1 cellular context compared by ENCODE assay signal in the genomic region with DNA sequence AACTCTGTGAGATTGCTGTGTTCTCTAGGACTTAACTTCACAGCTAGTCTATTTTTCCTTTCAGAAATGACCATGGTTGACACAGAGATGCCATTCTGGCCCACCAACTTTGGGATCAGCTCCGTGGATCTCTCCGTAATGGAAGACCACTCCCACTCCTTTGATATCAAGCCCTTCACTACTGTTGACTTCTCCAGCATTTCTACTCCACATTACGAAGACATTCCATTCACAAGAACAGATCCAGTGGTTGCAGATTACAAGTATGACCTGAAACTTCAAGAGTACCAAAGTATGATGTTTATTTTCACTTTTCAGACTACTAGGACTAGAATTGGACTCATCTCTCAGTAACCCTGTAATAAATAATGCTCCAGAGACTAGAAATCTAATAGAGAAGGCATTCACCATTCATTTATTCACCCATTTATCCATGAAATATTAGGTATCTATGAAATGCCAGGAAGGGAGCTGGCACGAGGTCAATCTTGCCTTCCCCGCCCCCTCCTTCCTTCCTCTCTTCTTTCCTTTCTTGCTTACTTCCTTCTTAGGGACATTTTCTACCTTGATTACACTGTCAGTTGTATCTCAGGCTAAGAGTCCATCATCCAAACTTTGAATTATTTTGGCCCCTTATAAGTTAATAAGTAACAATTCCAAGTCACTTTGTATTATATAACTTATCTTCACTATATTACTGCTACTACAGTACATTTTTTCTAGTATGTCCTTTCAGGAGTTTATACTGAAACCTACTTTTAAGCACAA.
TF ChIP-seq lines count a peak whose summit lies in the region.

No MANE protein-coding gene starts in this region.

TF ChIP-seq in HepG2, 621 proteins besides CTCF, POLR2A, EP300 and RAD21 (continued from another document):
- no peak for TF ChIP-seq JUNB (CRISPR knock-in tag; IDR thresholded peaks at IDR 0.05; ENCODE audit: borderline replicate concordance)
- TF ChIP-seq NRL (CRISPR knock-in tag; IDR thresholded peaks at IDR 0.05; ENCODE audit: borderline replicate concordance), result no peak
